Comparison of ENCODE assay signal across 32 cellular contexts in the genomic region with DNA sequence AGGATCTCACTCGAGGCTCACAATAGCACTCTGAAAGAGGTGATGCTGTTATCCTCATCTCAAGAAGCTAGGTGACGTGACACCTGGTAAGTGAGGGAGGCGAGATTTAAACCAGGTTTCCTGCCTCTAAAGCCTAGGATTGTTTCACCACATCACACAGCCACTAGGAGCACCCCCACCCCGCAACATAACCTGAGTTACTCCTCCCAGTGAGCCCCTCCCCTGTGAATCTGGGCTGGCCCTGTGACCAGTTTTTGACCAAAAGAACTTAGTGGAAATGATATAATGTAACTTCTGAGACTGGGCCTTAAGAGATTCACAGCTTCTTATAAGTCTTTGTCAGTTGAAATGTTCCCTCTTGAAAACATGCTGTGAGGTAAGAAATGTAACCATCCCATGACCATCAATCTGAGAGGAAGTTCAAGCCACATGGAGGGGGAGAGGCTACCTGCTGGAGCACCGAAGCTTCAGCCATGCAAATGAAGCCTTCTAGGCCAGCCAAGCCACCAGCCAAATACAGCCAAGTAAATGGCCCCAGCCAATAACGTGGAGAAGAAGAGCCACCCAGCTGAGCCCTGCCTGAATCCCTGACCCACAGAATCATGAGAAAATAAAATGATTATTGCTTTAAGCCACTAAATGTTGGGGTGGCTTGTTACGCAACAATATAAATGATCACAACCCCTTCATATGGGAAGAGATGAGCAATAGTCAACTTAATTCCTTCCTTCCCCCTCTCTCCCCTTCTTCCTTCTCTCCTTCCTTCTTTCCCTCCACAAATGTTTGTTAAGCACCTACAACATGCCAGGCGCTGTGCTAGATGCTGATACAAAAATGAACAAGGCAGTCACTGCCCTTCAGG.
"Had no signal": no experiment of that assay in that cellular context is flagged by ENCODE, and none has a peak within 500 bp of the region (broad histone marks: within the 10 kb centered on the region; RNA-seq: fewer than 3 reads in every experiment).

No MANE protein-coding gene starts in this region.

- ATAC-seq: PC-3, SK-N-SH treated with all-trans-retinoic acid at 6 μM for 48 hours had no signal

- H3K27me3 ChIP-seq: ascending aorta, cardiac muscle cell, Peyer's patch had no signal

- H3K27ac ChIP-seq: ascending aorta, cardiac muscle cell, Peyer's patch had no signal

- H3K4me1 ChIP-seq: Peyer's patch had no signal

- DNase-seq: activated B cell treated with CpG ODN at 0.5 μM for 24 hours; activated CD4-positive, alpha-beta memory T cell treated with anti-CD3 and anti-CD28 coated beads, Interleukin-2, amount 10 ng/mL, durations not matched to agents 7 days and 5 days; activated CD4-positive, alpha-beta T cell treated with anti-CD3 and anti-CD28 coated beads for 4 hours; activated CD4-positive, alpha-beta T cell treated with anti-CD3 and anti-CD28 coated beads, Interleukin-2, amount 50 U/mL, for 1 hour; activated CD4-positive, CD25-positive, alpha-beta regulatory T cell treated with anti-CD3 and anti-CD28 coated beads, Interleukin-2, amount 50 U/mL, for 72 hours; activated gamma-delta T cell; activated naive CD4-positive, alpha-beta T cell treated with Interleukin-2 at 50 U/mL for 16 hours; activated naive CD8-positive, alpha-beta T cell treated with anti-CD3 and anti-CD28 coated beads, Interleukin-2, amount 10 ng/mL, durations not matched to agents 7 days and 5 days; activated T-cell treated with anti-CD3 and anti-CD28 coated beads, Interleukin-2, amount 50 U/mL, for 1 hour; amygdala; MM.1S; MV-4-11; NCI-H1092; NCI-H1436 treated with DMSO at 0.1 percent for 48 hours; NCI-H187; NCI-H2029 treated with DMSO at 0.1 percent for 48 hours; NCI-H2107; NCI-H2171; NCI-H510A; NCI-H526; NCI-H748 treated with DMSO at 0.1 percent for 48 hours; NK-92 treated with Interleukin-12 subunit alpha and Interleukin-12 subunit beta, amount 100 ng/mL, for 24 hours; PC-3; Peyer's patch; RPMI8226; SIG-M5; T-helper 1 cell; T-helper 2 cell; T-helper 9 cell had no signal

- H3K36me3 ChIP-seq: ascending aorta, cardiac muscle cell, Peyer's patch had no signal

- H3K4me3 ChIP-seq: ascending aorta, cardiac muscle cell, Peyer's patch had no signal

- H3K9me3 ChIP-seq: ascending aorta, Peyer's patch had no signal
